In genomic region chr1:33260435-33260980, GRCh38 we compare ENCODE assay signal across 13 cellular contexts. TPM values are rescaled to one million over a fixed set of nuclear protein-coding genes. Genes with fewer than 3 reads are reported as not detected.
DNase-seq lines count a peak whose midpoint lies in the region; ATAC-seq, FAIRE-seq and TF ChIP-seq lines count a peak whose summit lies in the region.
"Had no signal": no experiment of that assay in that cellular context is flagged by ENCODE, and none has a peak within 500 bp of the region (broad histone marks: within the 10 kb centered on the region; RNA-seq: fewer than 3 reads in every experiment).

No MANE protein-coding gene starts in this region.

- H3K9me3 ChIP-seq in GM12878 (replicated peaks; ENCODE audit: control insufficient read depth, insufficient read depth, low read length), result no peaks in the 10 kb centered on the region
- H3K9me3 ChIP-seq in subcutaneous abdominal adipose tissue (ENCODE audit: control insufficient read depth in 5 of 5, low read length in 5 of 5), result no peaks in the 10 kb centered on the region

- POLR2A ChIA-PET in GM12878 (lab: Charles Lee), result interaction anchor here (1.0 kb wide), 1 partner anchor 91 kb away, joined by 3 read pairs; no protein-coding TSS in a partner anchor

- H3K27me3 ChIP-seq in GM12878 (replicated peaks in 1 of 2; ENCODE audit: control insufficient read depth in 2 of 2, insufficient read depth in 2 of 2, low read length in 1 of 2) (no peaks in the 10 kb centered on the region), subcutaneous abdominal adipose tissue (ENCODE audit: control insufficient read depth in 5 of 5, insufficient read depth in 4 of 5, low read length in 5 of 5) (peaks cover 0 to 3% (median 0%) of the 10 kb centered on the region in 5 donors)

- H3K27me3 Mint-ChIP-seq in activated naive CD4-positive, alpha-beta T cell treated with anti-CD3 and anti-CD28 coated beads, Interleukin-2, amount 50 U/mL, for 24 hours, result no peaks in the 10 kb centered on the region
- H3K27me3 Mint-ChIP-seq: memory B cell had no signal

- ATAC-seq in GM12878 (peak; percentile 31), GM21723 (IDR thresholded peaks at IDR 0.05; ENCODE audit: unreplicated experiment) (no peak)

- intact Hi-C loops in GM12878 (cut with micrococcal nuclease; ENCODE audit: unreplicated experiment), result no loop called here

- no peaks in the 10 kb centered on the region for H3K36me3 Mint-ChIP-seq in activated naive CD4-positive, alpha-beta T cell treated with anti-CD3 and anti-CD28 coated beads, Interleukin-2, amount 50 U/mL, for 24 hours

- peaks cover 30% of the 10 kb centered on the region for H3K79me2 ChIP-seq in GM12878 (ENCODE audit: control insufficient read depth, insufficient read depth, low read length)

- RAD21 ChIA-PET in GM12878 (lab: Charles Lee; ENCODE audit: unreplicated experiment), result interaction anchor here (0.8 kb wide), 1 partner anchor 35 kb away, joined by 3 read pairs; no protein-coding TSS in a partner anchor

- peak in 1 of 2 experiments; percentile 38; a peak in 1 of 4 replicates for TF ChIP-seq EP300 in GM12878 (IDR thresholded peaks at IDR 0.05; ENCODE audit: borderline replicate concordance in 1 of 2, control insufficient read depth in 1 of 2, low read depth in 2 of 2, low read length in 2 of 2)

- no TSS peak for BruUV-seq in GM12878 (replicated peaks; lab: Mats Ljungman, UMichigan)

- no peak overlapping the region for H2AFZ ChIP-seq in GM12878 (ENCODE audit: control insufficient read depth, low read depth, low read length)

- peak overlapping the region; percentile 89; the same call in 1 of the 2 replicates for H3K4me2 ChIP-seq in GM12878 (ENCODE audit: control insufficient read depth, insufficient read depth)

- CTCF ChIA-PET in GM12878 (lab: Yijun Ruan, JAX), result interaction anchor here (1.4 to 1.8 kb wide), 3 partner anchors 11 to 211 kb away, joined by 4 to 6 read pairs (median 4); no protein-coding TSS in a partner anchor

- H3K4me3 ChIP-seq in GM12878 (no peak overlapping the region), subcutaneous abdominal adipose tissue (ENCODE audit: low read depth in 1 of 5, low read length in 5 of 5) (no peak overlapping the region)

- no peak for DNase-seq in activated naive CD4-positive, alpha-beta T cell treated with Interleukin-2 at 50 U/mL for 16 hours
- DNase-seq in NCI-H187 treated with DMSO at 0.1 percent for 48 hours (lab: John Stamatoyannopoulos, UW) (peak; percentile 56), GM12878 (ENCODE audit: low read depth, low spot score) (no peak), cerebellar cortex (ENCODE audit: low spot score) (no peak), EL (no peak)
- DNase-seq: activated CD4-positive, alpha-beta T cell treated with anti-CD3 and anti-CD28 coated beads for 4 hours; effector CD4-positive, alpha-beta T cell; NCI-H446 had no signal

- no peaks in the 10 kb centered on the region for H3K9me3 Mint-ChIP-seq in activated naive CD4-positive, alpha-beta T cell treated with anti-CD3 and anti-CD28 coated beads, Interleukin-2, amount 50 U/mL, for 24 hours
- H3K9me3 Mint-ChIP-seq: memory B cell; T-helper 1 cell treated with Interleukin-12 subunit alpha and Interleukin-12 subunit beta and Interleukin-4 antibody, amounts not matched to agents 30 μg/mL and 1 μg/mL, for 36 hours had no signal

- H4K20me1 ChIP-seq in GM12878 (ENCODE audit: control insufficient read depth, insufficient read depth), result no peaks in the 10 kb centered on the region

- H3K27ac Mint-ChIP-seq in activated naive CD4-positive, alpha-beta T cell treated with anti-CD3 and anti-CD28 coated beads, Interleukin-2, amount 50 U/mL, for 24 hours, result peak overlapping the region; percentile 43
- H3K27ac Mint-ChIP-seq: memory B cell; T-helper 1 cell treated with Interleukin-12 subunit alpha and Interleukin-12 subunit beta and Interleukin-4 antibody, amounts not matched to agents 30 μg/mL and 1 μg/mL, for 36 hours had no signal

- 83% methylated on average over 5 of the region's 5 CpGs for WGBS in GM12878 (ENCODE audit: insufficient coverage, insufficient replicate concordance, low lambda C conversion rate, missing lambda C conversion rate)

- SMC1A ChIA-PET in GM12878 (lab: Charles Lee; ENCODE audit: uncharacterized antibody, unreplicated experiment), result interaction anchor here (1.0 to 1.6 kb wide), 5 partner anchors 14 to 211 kb away, joined by 3 to 4 read pairs (median 3); no protein-coding TSS in a partner anchor

- no peaks in the 10 kb centered on the region for H3K36me3 ChIP-seq in GM12878 (ENCODE audit: control insufficient read depth in 2 of 2, insufficient read depth in 2 of 2, low read length in 1 of 2)
- peaks cover 0 to 9% (median 5%) of the 10 kb centered on the region in 5 donors for H3K36me3 ChIP-seq in subcutaneous abdominal adipose tissue (ENCODE audit: control insufficient read depth in 5 of 5, insufficient read depth in 5 of 5, low read length in 5 of 5)

- no peak for FAIRE-seq in GM12878 (lab: Jason Lieb, UNC)

- in situ Hi-C loops in GM12878 (cut with MboI), result no loop called here

- peaks cover 52% of the 10 kb centered on the region for H3K4me1 Mint-ChIP-seq in activated naive CD4-positive, alpha-beta T cell treated with anti-CD3 and anti-CD28 coated beads, Interleukin-2, amount 50 U/mL, for 24 hours

- no peak for TF ChIP-seq CTCF in GM12878 (IDR thresholded peaks at IDR 0.05 in 2 of 3, conservative IDR thresholded peaks at IDR 0.05 in 1 of 3; ENCODE audit: control insufficient read depth in 2 of 3, extremely low read depth in 1 of 3, insufficient read depth in 1 of 3, low read depth in 3 of 3, low read length in 3 of 3)

- H3K4me1 ChIP-seq in GM12878 (ENCODE audit: control insufficient read depth, insufficient read depth, low read length), result peaks cover 29% of the 10 kb centered on the region
- peaks cover 11 to 58% (median 40%) of the 10 kb centered on the region in 5 donors for H3K4me1 ChIP-seq in subcutaneous abdominal adipose tissue (ENCODE audit: control insufficient read depth in 5 of 5, insufficient read depth in 5 of 5, low read length in 5 of 5)

- H3K9ac ChIP-seq in GM12878 (ENCODE audit: control insufficient read depth, insufficient read depth, low read length), result peak overlapping the region; percentile 43; the same call in 1 of the 2 replicates
- peak overlapping the region in 2 of 5 donors; percentile 44 to 49 for H3K9ac ChIP-seq in subcutaneous abdominal adipose tissue (ENCODE audit: low read length in 5 of 5)

- H3K27ac ChIP-seq in GM12878 (ENCODE audit: control insufficient read depth, insufficient read depth) (peak overlapping the region; percentile 58), subcutaneous abdominal adipose tissue (ENCODE audit: low read depth, low read length) (peak overlapping the region; percentile 11)

- no peak for TF ChIP-seq RAD21 in GM12878 (IDR thresholded peaks at IDR 0.05; ENCODE audit: insufficient read depth, low read depth, low read length)

- H3K4me3 Mint-ChIP-seq in activated naive CD4-positive, alpha-beta T cell treated with anti-CD3 and anti-CD28 coated beads, Interleukin-2, amount 50 U/mL, for 24 hours, result no peak overlapping the region
- H3K4me3 Mint-ChIP-seq: memory B cell; T-helper 1 cell treated with Interleukin-12 subunit alpha and Interleukin-12 subunit beta and Interleukin-4 antibody, amounts not matched to agents 30 μg/mL and 1 μg/mL, for 36 hours had no signal

- TF ChIP-seq POLR2A in GM12878 (IDR thresholded peaks at IDR 0.05; ENCODE audit: low read depth, low read length), result no peak

TF ChIP-seq in GM12878, 131 proteins besides CTCF, POLR2A, EP300 and RAD21:
- TF ChIP-seq ZSCAN29 (IDR thresholded peaks at IDR 0.05), result peak; percentile 96
- TF ChIP-seq E2F4 (IDR thresholded peaks at IDR 0.05; ENCODE audit: low read depth, low read length), result no peak
- TF ChIP-seq MTA2 (IDR thresholded peaks at IDR 0.05; ENCODE audit: low read depth), result peak; percentile 44; the same call in 1 of the 2 replicates
- TF ChIP-seq TCF12 (IDR thresholded peaks at IDR 0.05; ENCODE audit: low read depth, low read length), result peak; percentile 66; the same call in 1 of the 2 replicates
- TF ChIP-seq TCF3 (IDR thresholded peaks at IDR 0.05; ENCODE audit: borderline replicate concordance, insufficient read depth, low read depth, low read length), result peak; percentile 29; the same call in 1 of the 2 replicates
- no peak for TF ChIP-seq CREB1 (IDR thresholded peaks at IDR 0.05; ENCODE audit: low read depth)

RNA-seq across cellular contexts. Expression of gene ZNF362, which starts 4.2 kb away (rescaled TPM):
- 10.4 and 12.5 TPM in 2 replicates for total RNA-seq in GM12878 (2013; cell fraction: nucleolus; rRNA removed)
- total RNA-seq in GM12878 (2014; rRNA removed) (8.2 and 11.1 TPM in 2 replicates), GM12878 (2014; rRNA removed; fragmentation: Illumina TruSeq; extraction: Trizol) (4.0 and 5.5 TPM in 2 replicates), GM12878 (2021) (20.2 and 22.8 TPM in 2 replicates)
- polyA plus RNA-seq in GM12878 (2011; ENCODE audit: low read depth), result 2.4 TPM
- polyA plus RNA-seq in GM12878 (2011; rRNA removed) (1.5 and 3.5 TPM in 2 replicates), GM12878 (2014; fragmentation: Illumina TruSeq; extraction: Trizol) (3.2 and 6.7 TPM in 2 replicates), GM12878 (2014; fragmentation: Nextera tagmentation; extraction: Ambion mirVana) (1 to 10 TPM in 1 of 2 experiments, under 1 TPM in 1; 0.74 to 1.5 TPM), GM12878 (2014; rRNA removed) (14.4 and 20.1 TPM in 2 replicates), GM12878 (2016; fragmentation: Nextera tagmentation; extraction: Ambion mirVana) (10 to 100 TPM; 19.5 to 21.4 TPM)
- 2.7 and 4.4 TPM in 2 replicates for polyA plus RNA-seq in GM12878 (2011; cell fraction: cytosol; rRNA removed)
- polyA plus RNA-seq in GM12878 (2011; cell fraction: nucleus; rRNA removed), result 6.4 and 9.9 TPM in 2 replicates
- polyA plus RNA-seq in GM12878 (2012), result 7.5 and 7.9 TPM in 2 replicates
- 4.5 and 5.8 TPM in 2 replicates for polyA minus RNA-seq in GM12878 (2011; rRNA and poly(A)+ RNA removed)
- 2.5 and 4.5 TPM in 2 replicates for polyA minus RNA-seq in GM12878 (2011; cell fraction: cytosol; rRNA and poly(A)+ RNA removed)
- 4.0 and 5.5 TPM in 2 replicates for polyA minus RNA-seq in GM12878 (2011; cell fraction: nucleus; rRNA and poly(A)+ RNA removed)
